In genomic region chr12:65602579-65603295, GRCh38 we compare ENCODE assay signal across 8 cellular contexts.
DNase-seq lines count a peak whose midpoint lies in the region; ATAC-seq, FAIRE-seq and TF ChIP-seq lines count a peak whose summit lies in the region.

No MANE protein-coding gene starts in this region.

- FAIRE-seq in RCC 7860 (lab: Jason Lieb, UNC) (peak; percentile 83), bronchial epithelial cell (lab: Jason Lieb, UNC) (peak; percentile 68)

- H3K4me3 ChIP-seq in bronchial epithelial cell (ENCODE audit: low read depth, low read length) = peak overlapping the region; percentile 30

- no peaks in the 10 kb centered on the region for H3K36me3 ChIP-seq in bronchial epithelial cell (ENCODE audit: control insufficient read depth, insufficient read depth, low read length)

- DNase-seq in NCI-H510A treated with DMSO at 0.1 percent for 48 hours (lab: John Stamatoyannopoulos, UW) = peak; percentile 31
- no peak for DNase-seq in NCI-H510A (lab: John Stamatoyannopoulos, UW)
- peak; percentile 85 for DNase-seq in RCC 7860 (ENCODE audit: low spot score)
- peak; percentile 93 for DNase-seq in bronchial epithelial cell (ENCODE audit: low read depth)
- peak; percentile 98 for DNase-seq in iris pigment epithelial cell (ENCODE audit: low read depth)
- peak; percentile 24 for DNase-seq in stimulated activated CD4-positive, alpha-beta T cell treated with anti-CD3 and anti-CD28 coated beads, Interleukin-12 subunit alpha, Interleukin-12 subunit beta, amount 100 ng/mL, for 4 hours

- peak; percentile 62 for TF ChIP-seq CTCF in bronchial epithelial cell (IDR thresholded peaks at IDR 0.05; ENCODE audit: insufficient read depth, low read length, severe bottlenecking)

- ATAC-seq in HG03378 (IDR thresholded peaks at IDR 0.05; ENCODE audit: unreplicated experiment) = peak; percentile 69
- ATAC-seq in HG03439 (IDR thresholded peaks at IDR 0.05; ENCODE audit: unreplicated experiment) = no peak

- H3K27me3 ChIP-seq in bronchial epithelial cell (ENCODE audit: control insufficient read depth, insufficient read depth, low read length) = no peaks in the 10 kb centered on the region
